In genomic region chr3:66362541-66362941, GRCh38 we compare ENCODE assay signal across 15 cellular contexts.
DNase-seq lines count a peak whose midpoint lies in the region; ATAC-seq and TF ChIP-seq lines count a peak whose summit lies in the region.
"Had no signal": no experiment of that assay in that cellular context is flagged by ENCODE, and none has a peak within 500 bp of the region (broad histone marks: within the 10 kb centered on the region; RNA-seq: fewer than 3 reads in every experiment).

No MANE protein-coding gene starts in this region.

- peaks cover 67% of the 10 kb centered on the region for H3K27me3 Mint-ChIP-seq in mesothelial cell of epicardium (ENCODE audit: low read depth)
- H3K27me3 Mint-ChIP-seq: IgD-negative memory B cell had no signal

- TF ChIP-seq CTCF in IMR-90 (conservative IDR thresholded peaks at IDR 0.05; ENCODE audit: low read depth, low read length) (no peak), mesothelial cell of epicardium (IDR thresholded peaks at IDR 0.05; ENCODE audit: unreplicated experiment) (no peak)

- TF ChIP-seq RAD21 in IMR-90 (IDR thresholded peaks at IDR 0.05; ENCODE audit: low read length), result no peak

- no peak overlapping the region for H2BK120ac ChIP-seq in IMR-90 (ENCODE audit: low read depth, low read length)

- H3K36me3 ChIP-seq in IMR-90 (ENCODE audit: control insufficient read depth, insufficient read depth, low read length), result no peaks in the 10 kb centered on the region

- peaks cover 13% of the 10 kb centered on the region for H3K4me1 ChIP-seq in IMR-90 (ENCODE audit: control insufficient read depth, insufficient read depth, low read length)

- peak; percentile 67 for DNase-seq in A172 (ENCODE audit: low spot score)
- peak; percentile 96 for DNase-seq in IMR-90
- DNase-seq in dedifferentiated amniotic fluid mesenchymal stem cell (ENCODE audit: extremely low spot score), result peak; percentile 58
- DNase-seq in kidney tubule cell (ENCODE audit: low spot score), result peak; percentile 44
- no peak for DNase-seq in inferior parietal cortex (ENCODE audit: extremely low spot score)
- no peak for DNase-seq in medulla oblongata (ENCODE audit: extremely low spot score)
- DNase-seq in mesothelial cell of epicardium (ENCODE audit: low spot score in 2 of 2, unreplicated experiment in 2 of 2), result no peak
- no peak for DNase-seq in effector CD4-positive, alpha-beta T cell
- DNase-seq: activated gamma-delta T cell treated with Interleukin-2 at 50 U/mL for 16 hours, erythroblast, NCI-H1436, NCI-H446 treated with DMSO at 0.1 percent for 48 hours had no signal

- no peak overlapping the region for H2BK20ac ChIP-seq in IMR-90 (ENCODE audit: low read depth, low read length)

- CTCF ChIA-PET in IMR-90 (lab: Yijun Ruan, JAX), result interaction anchor here (0.8 kb wide), 1 partner anchor 295 kb away, joined by 3 read pairs; no protein-coding TSS in a partner anchor

- no peaks in the 10 kb centered on the region for H3K9me1 ChIP-seq in IMR-90 (ENCODE audit: insufficient read depth, low read length)

- WGBS in IMR-90 (ENCODE audit: extremely low coverage in 2 of 2, insufficient read length in 1 of 2), 2 experiments, result no CpG with 5 or more reads among the region's 3 CpGs

- in situ Hi-C loops in IMR-90 (cut with MboI; ENCODE audit: low sequenced_read_pairs), result no loop called here

- no peak overlapping the region for H2BK5ac ChIP-seq in IMR-90 (ENCODE audit: low read depth, low read length, poor library complexity, severe bottlenecking)

- no peak overlapping the region for H3K18ac ChIP-seq in IMR-90 (ENCODE audit: low read depth, low read length)

- no peak overlapping the region for H3K56ac ChIP-seq in IMR-90 (ENCODE audit: extremely low read depth, insufficient read depth, low read length)

- no peak overlapping the region for H3K27ac Mint-ChIP-seq in mesothelial cell of epicardium
- H3K27ac Mint-ChIP-seq: IgD-negative memory B cell had no signal

- H3K4me3 ChIP-seq in IMR-90 (ENCODE audit: insufficient read depth, low read depth, low read length), result no peak overlapping the region

- dilution Hi-C loops in IMR-90 (cut with HindIII; ENCODE audit: low sequenced_read_pairs, unreplicated experiment), result no loop called here

- no peak overlapping the region for H2AFZ ChIP-seq in IMR-90 (replicated peaks; ENCODE audit: low read length, poor library complexity)

- H3K4me1 Mint-ChIP-seq in mesothelial cell of epicardium, result peaks cover 14% of the 10 kb centered on the region
- H3K4me1 Mint-ChIP-seq: IgD-negative memory B cell had no signal

- H3K9me3 Mint-ChIP-seq in mesothelial cell of epicardium, result no peaks in the 10 kb centered on the region
- H3K9me3 Mint-ChIP-seq: IgD-negative memory B cell had no signal

- no peak overlapping the region for H4K8ac ChIP-seq in IMR-90 (ENCODE audit: low read depth in 2 of 2, low read length in 2 of 2)

- no peak overlapping the region for H3K27ac ChIP-seq in IMR-90 (ENCODE audit: insufficient read depth, low read length)

- ATAC-seq in IMR-90 (ENCODE audit: low read depth), result peak; percentile 82
- ATAC-seq: Panc1, sciatic nerve had no signal

- H3K14ac ChIP-seq in IMR-90 (replicated peaks; ENCODE audit: low read depth, low read length), result no peak overlapping the region

- H2AK9ac ChIP-seq in IMR-90 (replicated peaks; ENCODE audit: low read depth, low read length, poor library complexity), result no peak overlapping the region

- H3K4me2 ChIP-seq in IMR-90 (ENCODE audit: low read depth, low read length), result no peak overlapping the region; the same call in 1 of the 2 replicates

- no peak overlapping the region for H2AK5ac ChIP-seq in IMR-90 (ENCODE audit: low read depth, low read length)

- no peak overlapping the region for H3K23ac ChIP-seq in IMR-90 (ENCODE audit: low read depth, low read length)

- H3K27me3 ChIP-seq in IMR-90 (ENCODE audit: control insufficient read depth, insufficient read depth, low read length), result no peaks in the 10 kb centered on the region

- POLR2A ChIA-PET in IMR-90 (lab: Charles Lee; ENCODE audit: unreplicated experiment), result no interaction called here

- no peak overlapping the region for H2BK15ac ChIP-seq in IMR-90 (ENCODE audit: low read depth, low read length)

- no peak overlapping the region for H4K5ac ChIP-seq in IMR-90 (ENCODE audit: low read depth, low read length)

- no peaks in the 10 kb centered on the region for H3K36me3 Mint-ChIP-seq in mesothelial cell of epicardium

- BruUV-seq in IMR-90 (replicated peaks; lab: Mats Ljungman, UMichigan), result no TSS peak

- no peaks in the 10 kb centered on the region for H4K20me1 ChIP-seq in IMR-90 (ENCODE audit: insufficient read depth, low read length)

- H3K9me3 ChIP-seq in IMR-90 (ENCODE audit: control insufficient read depth, insufficient read depth, low read length), result no peaks in the 10 kb centered on the region

- no peak overlapping the region for H4K91ac ChIP-seq in IMR-90 (ENCODE audit: insufficient read depth, low read depth, low read length)

- no peak overlapping the region for H3K4me3 Mint-ChIP-seq in mesothelial cell of epicardium
- H3K4me3 Mint-ChIP-seq: IgD-negative memory B cell had no signal

- intact Hi-C loops in IMR-90 (cut with micrococcal nuclease), result no loop called here

- TF ChIP-seq POLR2A in IMR-90 (IDR thresholded peaks at IDR 0.05; ENCODE audit: low read depth, low read length), result no peak

- H3K79me1 ChIP-seq in IMR-90 (ENCODE audit: low read depth in 1 of 2, low read length in 2 of 2), result no peaks in the 10 kb centered on the region

- H3K4ac ChIP-seq in IMR-90 (ENCODE audit: low read depth, low read length), result no peak overlapping the region

- no peak overlapping the region for H3K9ac ChIP-seq in IMR-90 (ENCODE audit: low read depth, low read length)

TF ChIP-seq in IMR-90, 13 proteins besides CTCF, POLR2A, EP300 and RAD21:
- TF ChIP-seq BHLHE40 (IDR thresholded peaks at IDR 0.05; ENCODE audit: low read depth, low read length) (0 out of 2 replicates have a peak, but pooled peaks have one; percentile 3), FOS (IDR thresholded peaks at IDR 0.05; ENCODE audit: low read depth, low read length) (0 out of 2 replicates have a peak, but pooled peaks have one; percentile 24), RCOR1 (IDR thresholded peaks at IDR 0.05; ENCODE audit: insufficient replicate concordance, low read length) (no peak), SMC3 (IDR thresholded peaks at IDR 0.05; ENCODE audit: low read depth, low read length) (no peak)

Comparison
In these comparisons a context has a peak if more than half of its experiments do, and no peak if none do; other contexts are left out.
1. DNase-seq: peak in A172 (single experiment), IMR-90 (single experiment), dedifferentiated amniotic fluid mesenchymal stem cell (single experiment) and kidney tubule cell (single experiment); none in inferior parietal cortex (single experiment), medulla oblongata (single experiment), mesothelial cell of epicardium (0 of 2) and effector CD4-positive, alpha-beta T cell (single experiment).